ENCODE assay signal across 3 cellular contexts in the genomic region with DNA sequence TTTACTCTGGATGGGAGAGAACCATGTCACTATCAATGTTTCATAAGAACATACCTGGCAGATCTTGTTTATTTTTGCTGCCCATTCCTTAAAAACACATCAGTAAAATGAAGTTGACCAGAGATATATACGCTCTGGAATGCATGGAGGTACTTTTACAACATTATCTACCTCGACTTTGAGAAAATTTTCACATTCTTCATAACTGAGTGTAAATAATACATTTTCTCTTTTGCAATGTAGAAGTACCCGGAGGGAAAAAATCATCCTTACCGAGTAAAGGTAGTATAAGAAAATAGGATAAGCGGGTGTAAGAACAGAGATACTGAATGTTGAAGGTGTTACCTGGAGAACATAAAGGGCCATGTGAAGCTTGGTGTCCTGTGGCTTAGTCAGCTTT.
"Had no signal": no experiment of that assay in that cellular context is flagged by ENCODE, and none has a peak within 500 bp of the region (broad histone marks: within the 10 kb centered on the region; RNA-seq: fewer than 3 reads in every experiment).

No MANE protein-coding gene starts in this region.

- DNase-seq: GDM1, GF-D8 had no signal

- H3K4me3 ChIP-seq: GM12878 had no signal
